ENCODE assay signal across 8 cellular contexts in the genomic region with DNA sequence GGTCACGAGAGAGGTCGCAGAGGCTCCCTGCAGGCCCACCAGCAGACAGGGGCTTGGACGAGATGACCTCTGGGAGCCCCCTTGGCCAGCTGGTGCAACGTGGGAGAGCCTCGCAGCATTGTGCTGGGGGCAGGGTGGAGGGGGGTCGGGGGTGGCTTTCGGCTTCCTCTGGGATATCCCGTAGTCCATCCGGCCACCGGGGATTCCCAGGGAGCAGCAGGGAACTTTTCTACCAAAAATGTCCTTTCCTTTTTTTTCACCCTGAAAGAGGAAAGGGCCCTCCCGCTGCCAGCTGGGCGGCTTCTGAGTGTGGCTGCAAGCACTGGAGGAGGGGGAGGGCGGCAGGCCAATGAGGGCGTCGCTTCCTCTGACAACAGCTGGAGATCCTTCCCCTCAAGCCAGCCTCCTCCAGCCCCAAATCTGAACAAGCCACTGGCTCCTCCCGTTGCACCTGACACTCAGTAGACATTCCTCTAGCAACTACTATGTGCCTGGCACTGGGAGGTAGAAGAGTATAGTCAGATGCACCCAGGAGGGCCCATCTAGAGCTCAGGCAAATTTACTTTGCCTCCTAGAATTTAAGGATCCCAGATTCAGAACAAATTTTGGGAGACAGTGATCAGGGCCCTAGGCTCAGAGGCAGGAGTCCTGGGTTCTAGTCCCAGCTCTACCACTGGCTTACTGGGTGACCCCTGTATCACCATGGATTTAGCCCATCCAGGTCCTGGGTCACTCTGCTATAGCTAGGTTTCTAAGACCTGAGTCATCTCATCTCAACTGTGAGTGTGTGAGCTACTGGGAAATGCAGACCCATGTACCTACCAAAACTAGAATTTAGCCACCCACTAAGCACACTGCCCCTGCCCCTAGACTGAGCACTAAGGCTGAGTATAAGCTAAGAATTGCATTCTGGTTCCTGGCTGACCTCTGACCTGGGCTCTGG. TPM values are rescaled to one million over a fixed set of nuclear protein-coding genes. Genes with fewer than 3 reads are reported as not detected.
DNase-seq lines count a peak whose midpoint lies in the region; ATAC-seq and TF ChIP-seq lines count a peak whose summit lies in the region.

No MANE protein-coding gene starts in this region.

- peaks cover 10% of the 10 kb centered on the region for H3K36me3 ChIP-seq in CD4-positive, alpha-beta memory T cell (ENCODE audit: insufficient read depth, low read length)
- H3K36me3 ChIP-seq in neural progenitor cell, result no peaks in the 10 kb centered on the region

- CTCF ChIA-PET in CD4-positive, alpha-beta memory T cell (lab: Charles Lee; ENCODE audit: partially characterized antibody), result interaction anchor here (1.1 to 2.1 kb wide), 2 partner anchors 8 to 10 kb away, joined by 4 to 12 read pairs; partner anchors contain the start of gene MKNK1

- H3K27ac Mint-ChIP-seq in CD4-positive, alpha-beta memory T cell, result peak overlapping the region; percentile 29 to 87 (median 47)
- peak overlapping the region; percentile 92 for H3K27ac Mint-ChIP-seq in neural progenitor cell

- no peaks in the 10 kb centered on the region for H3K27me3 Mint-ChIP-seq in CD4-positive, alpha-beta memory T cell
- peaks cover 5% of the 10 kb centered on the region for H3K27me3 Mint-ChIP-seq in neural progenitor cell (ENCODE audit: insufficient read depth, low read depth)

- H3K27ac ChIP-seq in CD4-positive, alpha-beta memory T cell (ENCODE audit: low read depth, low read length), result peak overlapping the region; percentile 6
- H3K27ac ChIP-seq in neural progenitor cell, result peak overlapping the region; percentile 17

- peak overlapping the region; percentile 26 to 95 (median 82) for H3K4me3 Mint-ChIP-seq in CD4-positive, alpha-beta memory T cell
- peak overlapping the region; percentile 63 for H3K4me3 Mint-ChIP-seq in neural progenitor cell

- H4K20me1 ChIP-seq in neural progenitor cell (ENCODE audit: low read depth), result no peaks in the 10 kb centered on the region

- H3K9ac ChIP-seq in neural progenitor cell, result no peak overlapping the region

- intact Hi-C loops in CD4-positive, alpha-beta memory T cell (cut with micrococcal nuclease), result no loop called here

- H2AFZ ChIP-seq in neural progenitor cell (replicated peaks), result peak overlapping the region; percentile 37

- H3K27me3 ChIP-seq in CD4-positive, alpha-beta memory T cell (ENCODE audit: insufficient read depth, low read length), result no peaks in the 10 kb centered on the region
- H3K27me3 ChIP-seq in neural progenitor cell, result peaks cover 23% of the 10 kb centered on the region

- POLR2A ChIA-PET in CD4-positive, alpha-beta memory T cell (lab: Charles Lee; ENCODE audit: partially characterized antibody), result interaction anchor here (1.3 to 10.4 kb wide), 3 partner anchors 9 to 61 kb away, joined by 3 to 182 read pairs (median 23); partner anchors contain the start of genes ATPAF1 and MKNK1

- no peaks in the 10 kb centered on the region for H3K79me2 ChIP-seq in neural progenitor cell (ENCODE audit: low read depth)

- peaks cover 53% of the 10 kb centered on the region for H3K4me1 ChIP-seq in CD4-positive, alpha-beta memory T cell (ENCODE audit: insufficient read depth, low read length)
- peaks cover 28% of the 10 kb centered on the region for H3K4me1 ChIP-seq in neural progenitor cell

- H3K9me3 Mint-ChIP-seq in CD4-positive, alpha-beta memory T cell, result no peaks in the 10 kb centered on the region
- no peaks in the 10 kb centered on the region for H3K9me3 Mint-ChIP-seq in neural progenitor cell

- peak; percentile 60 for ATAC-seq in GM21786 (IDR thresholded peaks at IDR 0.05; ENCODE audit: unreplicated experiment)

- peaks cover 30% of the 10 kb centered on the region for H3F3A ChIP-seq in neural progenitor cell (ENCODE audit: low read depth)

- DNase-seq in CD4-positive, alpha-beta memory T cell, result peak in 2 of 5 donors; percentile 21 to 29
- DNase-seq in NCI-H2196 (lab: John Stamatoyannopoulos, UW; ENCODE audit: unreplicated experiment) (peak; percentile 13), fibroblast of the conjunctiva (ENCODE audit: low read depth) (peak; percentile 63), neural progenitor cell (ENCODE audit: low spot score) (peak; percentile 83), NCI-H345 treated with DMSO at 0.1 percent for 48 hours (lab: John Stamatoyannopoulos, UW; ENCODE audit: unreplicated experiment) (no peak), NCI-H526 (lab: John Stamatoyannopoulos, UW) (no peak)
- DNase-seq in activated effector memory CD4-positive, alpha-beta T cell treated with anti-CD3 and anti-CD28 coated beads, Interleukin-2, amount 50 U/mL, for 16 hours, result peak; percentile 70

- H3K4me2 ChIP-seq in neural progenitor cell, result peak overlapping the region; percentile 71

- peaks cover 17 to 37% of the 10 kb centered on the region in 2 donors for H3K36me3 Mint-ChIP-seq in CD4-positive, alpha-beta memory T cell
- H3K36me3 Mint-ChIP-seq in neural progenitor cell, result peaks cover 2% of the 10 kb centered on the region

- H3K9me3 ChIP-seq in CD4-positive, alpha-beta memory T cell (ENCODE audit: control insufficient read depth in 1 of 2, low read length in 2 of 2), result no peaks in the 10 kb centered on the region
- no peaks in the 10 kb centered on the region for H3K9me3 ChIP-seq in neural progenitor cell (ENCODE audit: low read depth)

- peaks cover 26 to 73% (median 54%) of the 10 kb centered on the region in 4 donors for H3K4me1 Mint-ChIP-seq in CD4-positive, alpha-beta memory T cell
- H3K4me1 Mint-ChIP-seq in neural progenitor cell, result peaks cover 23% of the 10 kb centered on the region

- H3K4me3 ChIP-seq in CD4-positive, alpha-beta memory T cell (ENCODE audit: low read length in 2 of 2), result no peak overlapping the region
- H3K4me3 ChIP-seq in neural progenitor cell, result peak overlapping the region; percentile 17

- no peak for TF ChIP-seq CTCF in neural progenitor cell (IDR thresholded peaks at IDR 0.05)

RNA-seq across cellular contexts. Expression of gene MOB3C, which starts 2.7 kb away (rescaled TPM):
- 10 to 100 TPM; 27.8 to 29.5 TPM for total RNA-seq in CD4-positive, alpha-beta memory T cell
- 10 to 100 TPM in 1 of 2 donors, 1 to 10 TPM in 1; 9.8 to 19.1 TPM for polyA plus RNA-seq in CD4-positive, alpha-beta memory T cell
- total RNA-seq in neural progenitor cell (ENCODE audit: low replicate concordance), result 1.1 and 2.3 TPM in 2 replicates

RNA-seq across cellular contexts. Expression of gene MKNK1, which starts 9.9 kb away (rescaled TPM):
- 10 to 100 TPM; 54.3 to 54.9 TPM for total RNA-seq in CD4-positive, alpha-beta memory T cell
- polyA plus RNA-seq in CD4-positive, alpha-beta memory T cell, result 10 to 100 TPM; 29.3 to 33.4 TPM
- total RNA-seq in neural progenitor cell (ENCODE audit: low replicate concordance), result 10.5 and 16.4 TPM in 2 replicates

RNA-seq across cellular contexts. Expression of gene ATPAF1, which starts 54.2 kb away (rescaled TPM):
- total RNA-seq in CD4-positive, alpha-beta memory T cell, result 10 to 100 TPM; 32.9 to 37.6 TPM
- 100 to 1,000 TPM in 1 of 2 donors, 10 to 100 TPM in 1; 76.6 to 128 TPM for polyA plus RNA-seq in CD4-positive, alpha-beta memory T cell
- 65.1 and 79.3 TPM in 2 replicates for total RNA-seq in neural progenitor cell (ENCODE audit: low replicate concordance)

RNA-seq across cellular contexts. Expression of gene TEX38, which starts 57.7 kb away (rescaled TPM):
- not detected for total RNA-seq in CD4-positive, alpha-beta memory T cell
- under 1 TPM in 1 of 2 donors, not detected in 1; 0.25 TPM for polyA plus RNA-seq in CD4-positive, alpha-beta memory T cell
- total RNA-seq in neural progenitor cell (ENCODE audit: low replicate concordance), result not detected in 2 replicates

Comparison
In these comparisons a context has a peak if more than half of its experiments do, and no peak if none do; other contexts are left out.
1. DNase-seq: peak in NCI-H2196 (single experiment), activated effector memory CD4-positive, alpha-beta T cell treated with anti-CD3 and anti-CD28 coated beads, Interleukin-2, amount 50 U/mL, for 16 hours (single experiment), fibroblast of the conjunctiva (single experiment) and neural progenitor cell (single experiment); none in NCI-H345 treated with DMSO at 0.1 percent for 48 hours (single experiment) and NCI-H526 (0 of 2).